8 cellular contexts compared by ENCODE assay signal in genomic region chr11:65432686-65433582, GRCh38. TPM values are rescaled to one million over a fixed set of nuclear protein-coding genes. Genes with fewer than 3 reads are reported as not detected.
DNase-seq lines count a peak whose midpoint lies in the region; ATAC-seq and TF ChIP-seq lines count a peak whose summit lies in the region.

No MANE protein-coding gene starts in this region.

- H3K9me3 Mint-ChIP-seq in natural killer cell, result no peaks in the 10 kb centered on the region

- TF ChIP-seq CTCF in astrocyte of the spinal cord (IDR thresholded peaks at IDR 0.05; ENCODE audit: low read depth, low read length), result no peak
- TF ChIP-seq CTCF in natural killer cell (IDR thresholded peaks at IDR 0.05), result peak; percentile 51

- no peaks in the 10 kb centered on the region for H3K27me3 Mint-ChIP-seq in natural killer cell (ENCODE audit: low read depth in 2 of 2)

- no peaks in the 10 kb centered on the region for H3K36me3 Mint-ChIP-seq in natural killer cell

- peak overlapping the region; percentile 98 to 100 for H3K27ac Mint-ChIP-seq in natural killer cell

- H3K4me1 Mint-ChIP-seq in natural killer cell, result peaks cover 84 to 86% of the 10 kb centered on the region in 2 donors

- H3K4me3 ChIP-seq in astrocyte of the spinal cord (ENCODE audit: low read depth, low read length), result peak overlapping the region; percentile 8

- intact Hi-C loops in natural killer cell (cut with micrococcal nuclease), result loop anchor here (1.0 kb wide), 1 partner anchor 17 kb away; no protein-coding TSS in a partner anchor

- peak overlapping the region; percentile 95 for H3K4me3 Mint-ChIP-seq in natural killer cell

- DNase-seq in NOMO-1 treated with DMSO at 0.1 percent for 48 hours (lab: John Stamatoyannopoulos, UW; ENCODE audit: unreplicated experiment), result peak; percentile 59
- DNase-seq in NOMO-1 treated with dmso at 0.1 percent for 144 hours (lab: John Stamatoyannopoulos, UW; ENCODE audit: unreplicated experiment), result no peak
- peak; percentile 41 for DNase-seq in NCI-H1694 treated with DMSO at 0.1 percent for 48 hours (lab: John Stamatoyannopoulos, UW)
- peak; percentile 54 for DNase-seq in astrocyte of the spinal cord (ENCODE audit: low read depth, low spot score)
- no peak for DNase-seq in natural killer cell
- DNase-seq in activated CD8-positive, alpha-beta memory T cell treated with anti-CD3 and anti-CD28 coated beads, Interleukin-2, amount 50 U/mL, for 48 hours, result no peak
- DNase-seq in ureter (ENCODE audit: low spot score), result no peak

- peak in 2 of 3 donors; percentile 14 to 15 for ATAC-seq in natural killer cell
- no peak for ATAC-seq in HG02798 (IDR thresholded peaks at IDR 0.05; ENCODE audit: poor library complexity, unreplicated experiment)

- in situ Hi-C loops in astrocyte of the spinal cord (cut with HindIII; ENCODE audit: low sequenced_read_pairs), result no loop called here

RNA-seq across cellular contexts. Expression of gene NEAT1, which starts 10.3 kb away (rescaled TPM):
- total RNA-seq in natural killer cell, result 1,000 to 10,000 TPM; 1,031 to 1,768 (median 1,493) TPM
- total RNA-seq in ureter, result 1,155 TPM

RNA-seq across cellular contexts. Expression of gene FRMD8, which starts 46.5 kb away (rescaled TPM):
- total RNA-seq in natural killer cell (10 to 100 TPM; 45.6 to 58.4 (median 57.7) TPM), ureter (31.2 TPM)

RNA-seq across cellular contexts. Expression of gene SLC25A45, which starts 50.5 kb away (rescaled TPM):
- total RNA-seq in natural killer cell (10 to 100 TPM; 50.9 to 61.1 (median 61.0) TPM), ureter (9.4 TPM)

Comparison
In these comparisons a context has a peak if more than half of its experiments do, and no peak if none do; other contexts are left out.
1. DNase-seq: peak in NOMO-1 treated with DMSO at 0.1 percent for 48 hours (single experiment), NCI-H1694 treated with DMSO at 0.1 percent for 48 hours (single experiment) and astrocyte of the spinal cord (single experiment); none in NOMO-1 treated with dmso at 0.1 percent for 144 hours (single experiment), natural killer cell (single experiment), activated CD8-positive, alpha-beta memory T cell treated with anti-CD3 and anti-CD28 coated beads, Interleukin-2, amount 50 U/mL, for 48 hours (single experiment) and ureter (single experiment).